10 cellular contexts compared by ENCODE assay signal in the genomic region with DNA sequence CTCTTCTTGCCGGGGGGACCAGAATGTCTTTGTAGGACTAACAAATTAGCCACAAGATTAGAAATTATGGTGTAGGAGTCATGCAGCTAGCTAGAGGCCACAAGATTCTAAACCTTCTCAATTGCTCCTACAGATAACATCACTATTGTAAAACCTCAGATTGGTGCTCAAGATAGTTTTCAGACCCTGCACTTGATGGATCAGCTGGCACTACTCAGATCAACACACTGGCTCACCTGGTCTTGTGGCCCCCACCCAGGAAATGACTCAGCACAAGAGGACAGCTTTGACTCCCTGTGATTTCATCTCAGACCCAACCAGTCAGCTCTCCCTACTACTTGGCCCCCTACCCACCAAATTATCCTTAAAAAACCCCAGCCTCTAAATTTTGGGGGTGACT.
A peak's percentile ranks its signal among the peaks of the same experiment; 100 is the strongest.
DNase-seq lines count a peak whose midpoint lies in the region; ATAC-seq and TF ChIP-seq lines count a peak whose summit lies in the region.
"Had no signal": no experiment of that assay in that cellular context is flagged by ENCODE, and none has a peak within 500 bp of the region (broad histone marks: within the 10 kb centered on the region; RNA-seq: fewer than 3 reads in every experiment).

No MANE protein-coding gene starts in this region.

- no peak overlapping the region for H3K4me3 Mint-ChIP-seq in activated naive CD8-positive, alpha-beta T cell treated with anti-CD3 and anti-CD28 coated beads for 36 hours

- no peaks in the 10 kb centered on the region for H3K9me3 Mint-ChIP-seq in activated naive CD8-positive, alpha-beta T cell treated with anti-CD3 and anti-CD28 coated beads for 36 hours

- peak; percentile 77 for DNase-seq in Jurkat, Clone E6-1 (ENCODE audit: low read depth, low spot score)
- DNase-seq in activated CD4-positive, alpha-beta T cell treated with anti-CD3 and anti-CD28 coated beads for 48 hours: peak; percentile 84
- DNase-seq in activated naive CD8-positive, alpha-beta T cell treated with anti-CD3 and anti-CD28 coated beads for 36 hours: peak; percentile 62
- DNase-seq in stimulated activated CD8-positive, alpha-beta memory T cell treated with anti-CD3 and anti-CD28 coated beads, Interleukin-15, amount 100 ng/mL, for 48 hours (ENCODE audit: low read depth in 2 of 2): peak; percentile 49 to 75
- no peak for DNase-seq in GM03348 (ENCODE audit: low spot score)
- DNase-seq in NCI-H128 (lab: John Stamatoyannopoulos, UW; ENCODE audit: unreplicated experiment): no peak
- DNase-seq in left lobe of liver (ENCODE audit: low spot score): no peak
- DNase-seq: DMS79 treated with DMSO at 0.1 percent for 48 hours, SHP77 had no signal

- no peak overlapping the region for H3K4me3 ChIP-seq in Jurkat, Clone E6-1 (ENCODE audit: low read length)

- ATAC-seq in GM18505 (IDR thresholded peaks at IDR 0.05; ENCODE audit: unreplicated experiment) (no peak), left lobe of liver (no peak)

- peak overlapping the region; percentile 74 for H3K27ac Mint-ChIP-seq in activated naive CD8-positive, alpha-beta T cell treated with anti-CD3 and anti-CD28 coated beads for 36 hours

- peaks cover 4% of the 10 kb centered on the region for H3K36me3 Mint-ChIP-seq in activated naive CD8-positive, alpha-beta T cell treated with anti-CD3 and anti-CD28 coated beads for 36 hours

- H3K4me1 Mint-ChIP-seq in activated naive CD8-positive, alpha-beta T cell treated with anti-CD3 and anti-CD28 coated beads for 36 hours: peaks cover 82% of the 10 kb centered on the region

- TF ChIP-seq POLR2A in GM18505 (IDR thresholded peaks at IDR 0.05; ENCODE audit: borderline replicate concordance, extremely low read depth, insufficient read depth, insufficient read length): no peak

- no peaks in the 10 kb centered on the region for H3K27me3 Mint-ChIP-seq in activated naive CD8-positive, alpha-beta T cell treated with anti-CD3 and anti-CD28 coated beads for 36 hours

Comparison
In these comparisons a context has a peak if more than half of its experiments do, and no peak if none do; other contexts are left out.
1. DNase-seq: peak in Jurkat, Clone E6-1 (single experiment), activated CD4-positive, alpha-beta T cell treated with anti-CD3 and anti-CD28 coated beads for 48 hours (single experiment), activated naive CD8-positive, alpha-beta T cell treated with anti-CD3 and anti-CD28 coated beads for 36 hours (single experiment) and stimulated activated CD8-positive, alpha-beta memory T cell treated with anti-CD3 and anti-CD28 coated beads, Interleukin-15, amount 100 ng/mL, for 48 hours (2 of 2); none in GM03348 (single experiment), NCI-H128 (single experiment) and left lobe of liver (single experiment).